Comparison of ENCODE assay signal across 9 cellular contexts in the genomic region with DNA sequence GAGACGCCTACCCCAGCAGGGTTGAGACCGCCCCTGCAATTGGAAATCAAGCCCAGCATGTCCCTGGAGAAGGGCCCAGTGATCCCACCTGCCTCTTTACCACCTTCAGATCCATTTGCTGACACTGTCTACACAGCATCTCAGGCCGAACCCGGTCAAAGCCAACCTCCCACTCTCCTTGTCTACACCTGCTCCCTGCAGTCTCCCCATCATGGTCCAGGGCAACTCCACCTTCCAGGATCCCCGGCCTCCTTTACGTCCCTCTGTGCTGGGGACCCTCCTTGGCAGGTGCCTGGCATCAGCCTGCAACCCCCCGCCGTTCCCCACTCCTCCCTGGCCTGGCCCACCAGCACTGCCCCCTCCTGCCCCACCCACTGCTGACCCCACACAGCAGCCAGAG.
"Had no signal": no experiment of that assay in that cellular context is flagged by ENCODE, and none has a peak within 500 bp of the region (broad histone marks: within the 10 kb centered on the region; RNA-seq: fewer than 3 reads in every experiment).

No MANE protein-coding gene starts in this region.

- FAIRE-seq: H1, H54, HepG2 had no signal

- H3K27me3 Mint-ChIP-seq: IgD-negative memory B cell had no signal

- H3K36me3 Mint-ChIP-seq: IgD-negative memory B cell had no signal

- H3K27ac Mint-ChIP-seq: GM23338, IgD-negative memory B cell had no signal

- DNase-seq: H9, HCEC 1CT, KBM-7 had no signal

- H3K4me3 ChIP-seq: GM23338 had no signal

- H3K27ac ChIP-seq: HL-60 had no signal

- ATAC-seq: GM23338, HepG2 had no signal

- H3K4me2 ChIP-seq: GM23338 had no signal

- H2AFZ ChIP-seq: GM23338 had no signal

- H3K4me3 Mint-ChIP-seq: GM23338, IgD-negative memory B cell had no signal
